Comparison of ENCODE assay signal across 1 cellular context in the genomic region with DNA sequence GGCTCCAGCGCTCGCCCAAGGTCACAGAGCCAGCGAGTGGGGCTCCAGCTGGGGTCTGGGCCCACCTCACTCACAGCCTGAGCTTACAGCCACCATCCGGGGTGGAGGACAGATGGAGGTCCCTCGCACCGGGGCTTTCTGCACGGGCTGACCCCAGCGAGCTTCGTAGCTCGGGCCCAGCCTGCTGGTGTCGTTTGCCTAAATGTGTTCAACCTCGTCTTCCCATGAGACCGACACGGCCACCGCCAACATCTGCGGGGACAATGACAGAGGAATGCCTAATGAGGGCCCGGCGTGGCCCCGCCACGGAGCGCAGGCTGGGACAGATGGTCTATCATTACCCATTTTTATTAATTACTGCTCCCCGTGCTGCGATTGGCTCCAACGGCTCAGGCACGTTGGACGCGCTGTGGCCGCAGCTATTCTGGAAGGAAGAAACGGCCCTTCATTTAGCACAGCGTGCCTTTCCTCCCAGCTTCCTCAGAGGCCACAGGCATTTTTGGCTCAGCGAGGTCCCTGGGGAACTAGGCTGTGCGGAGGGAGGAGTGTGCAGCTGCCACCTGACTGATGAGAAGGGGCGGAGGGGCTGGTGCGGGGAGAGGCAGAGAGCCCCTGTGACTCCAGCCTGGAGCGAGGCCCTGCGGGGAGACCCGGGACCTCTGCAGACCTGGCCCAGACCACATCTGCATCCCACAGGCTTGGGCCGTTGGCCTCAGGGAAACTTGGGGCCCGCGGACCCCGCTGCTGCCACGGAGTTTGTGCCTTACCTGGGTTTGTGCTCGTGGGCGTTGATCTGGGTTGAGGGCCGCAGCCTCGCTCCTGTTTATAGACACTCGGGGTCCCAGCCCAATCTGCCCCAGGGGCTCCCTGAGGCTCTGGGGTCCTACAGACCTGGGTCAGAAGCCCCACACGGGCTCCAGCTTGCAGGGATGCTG.
TF ChIP-seq lines count a peak whose summit lies in the region.

No MANE protein-coding gene starts in this region.

TF ChIP-seq in GM23338, 12 proteins besides CTCF, POLR2A, EP300 and RAD21 (continued from another document):
- TF ChIP-seq, protein P1, sequence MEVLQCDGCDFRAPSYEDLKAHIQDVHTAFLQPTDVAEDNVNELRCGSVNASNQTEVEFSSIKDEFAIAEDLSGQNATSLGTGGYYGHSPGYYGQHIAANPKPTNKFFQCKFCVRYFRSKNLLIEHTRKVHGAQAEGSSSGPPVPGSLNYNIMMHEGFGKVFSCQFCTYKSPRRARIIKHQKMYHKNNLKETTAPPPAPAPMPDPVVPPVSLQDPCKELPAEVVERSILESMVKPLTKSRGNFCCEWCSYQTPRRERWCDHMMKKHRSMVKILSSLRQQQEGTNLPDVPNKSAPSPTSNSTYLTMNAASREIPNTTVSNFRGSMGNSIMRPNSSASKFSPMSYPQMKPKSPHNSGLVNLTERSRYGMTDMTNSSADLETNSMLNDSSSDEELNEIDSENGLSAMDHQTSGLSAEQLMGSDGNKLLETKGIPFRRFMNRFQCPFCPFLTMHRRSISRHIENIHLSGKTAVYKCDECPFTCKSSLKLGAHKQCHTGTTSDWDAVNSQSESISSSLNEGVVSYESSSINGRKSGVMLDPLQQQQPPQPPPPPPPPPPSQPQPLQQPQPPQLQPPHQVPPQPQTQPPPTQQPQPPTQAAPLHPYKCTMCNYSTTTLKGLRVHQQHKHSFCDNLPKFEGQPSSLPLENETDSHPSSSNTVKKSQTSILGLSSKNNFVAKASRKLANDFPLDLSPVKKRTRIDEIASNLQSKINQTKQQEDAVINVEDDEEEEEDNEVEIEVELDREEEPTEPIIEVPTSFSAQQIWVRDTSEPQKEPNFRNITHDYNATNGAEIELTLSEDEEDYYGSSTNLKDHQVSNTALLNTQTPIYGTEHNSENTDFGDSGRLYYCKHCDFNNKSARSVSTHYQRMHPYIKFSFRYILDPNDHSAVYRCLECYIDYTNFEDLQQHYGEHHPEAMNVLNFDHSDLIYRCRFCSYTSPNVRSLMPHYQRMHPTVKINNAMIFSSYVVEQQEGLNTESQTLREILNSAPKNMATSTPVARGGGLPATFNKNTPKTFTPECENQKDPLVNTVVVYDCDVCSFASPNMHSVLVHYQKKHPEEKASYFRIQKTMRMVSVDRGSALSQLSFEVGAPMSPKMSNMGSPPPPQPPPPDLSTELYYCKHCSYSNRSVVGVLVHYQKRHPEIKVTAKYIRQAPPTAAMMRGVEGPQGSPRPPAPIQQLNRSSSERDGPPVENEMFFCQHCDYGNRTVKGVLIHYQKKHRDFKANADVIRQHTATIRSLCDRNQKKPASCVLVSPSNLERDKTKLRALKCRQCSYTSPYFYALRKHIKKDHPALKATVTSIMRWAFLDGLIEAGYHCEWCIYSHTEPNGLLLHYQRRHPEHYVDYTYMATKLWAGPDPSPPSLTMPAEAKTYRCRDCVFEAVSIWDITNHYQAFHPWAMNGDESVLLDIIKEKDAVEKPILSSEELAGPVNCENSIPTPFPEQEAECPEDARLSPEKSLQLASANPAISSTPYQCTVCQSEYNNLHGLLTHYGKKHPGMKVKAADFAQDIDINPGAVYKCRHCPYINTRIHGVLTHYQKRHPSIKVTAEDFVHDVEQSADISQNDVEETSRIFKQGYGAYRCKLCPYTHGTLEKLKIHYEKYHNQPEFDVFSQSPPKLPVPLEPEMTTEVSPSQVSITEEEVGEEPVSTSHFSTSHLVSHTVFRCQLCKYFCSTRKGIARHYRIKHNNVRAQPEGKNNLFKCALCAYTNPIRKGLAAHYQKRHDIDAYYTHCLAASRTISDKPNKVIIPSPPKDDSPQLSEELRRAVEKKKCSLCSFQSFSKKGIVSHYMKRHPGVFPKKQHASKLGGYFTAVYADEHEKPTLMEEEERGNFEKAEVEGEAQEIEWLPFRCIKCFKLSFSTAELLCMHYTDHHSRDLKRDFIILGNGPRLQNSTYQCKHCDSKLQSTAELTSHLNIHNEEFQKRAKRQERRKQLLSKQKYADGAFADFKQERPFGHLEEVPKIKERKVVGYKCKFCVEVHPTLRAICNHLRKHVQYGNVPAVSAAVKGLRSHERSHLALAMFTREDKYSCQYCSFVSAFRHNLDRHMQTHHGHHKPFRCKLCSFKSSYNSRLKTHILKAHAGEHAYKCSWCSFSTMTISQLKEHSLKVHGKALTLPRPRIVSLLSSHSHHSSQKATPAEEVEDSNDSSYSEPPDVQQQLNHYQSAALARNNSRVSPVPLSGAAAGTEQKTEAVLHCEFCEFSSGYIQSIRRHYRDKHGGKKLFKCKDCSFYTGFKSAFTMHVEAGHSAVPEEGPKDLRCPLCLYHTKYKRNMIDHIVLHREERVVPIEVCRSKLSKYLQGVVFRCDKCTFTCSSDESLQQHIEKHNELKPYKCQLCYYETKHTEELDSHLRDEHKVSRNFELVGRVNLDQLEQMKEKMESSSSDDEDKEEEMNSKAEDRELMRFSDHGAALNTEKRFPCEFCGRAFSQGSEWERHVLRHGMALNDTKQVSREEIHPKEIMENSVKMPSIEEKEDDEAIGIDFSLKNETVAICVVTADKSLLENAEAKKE (CRISPR knock-in tag; IDR thresholded peaks at IDR 0.05): no peak
- TF ChIP-seq STAT1 (IDR thresholded peaks at IDR 0.05; ENCODE audit: unreplicated experiment) (no peak), POLR2AphosphoS5 (IDR thresholded peaks at IDR 0.05; ENCODE audit: low read depth) (no peak), EZH2 (IDR thresholded peaks at IDR 0.05; ENCODE audit: low read depth, unreplicated experiment) (no peak), ZNF114 (CRISPR knock-in tag; IDR thresholded peaks at IDR 0.05) (no peak), ETS1 (IDR thresholded peaks at IDR 0.05) (no peak), JUNB (IDR thresholded peaks at IDR 0.05; ENCODE audit: unreplicated experiment) (no peak), ZNF331 (CRISPR knock-in tag; IDR thresholded peaks at IDR 0.05; ENCODE audit: low read depth) (no peak), NANOG (IDR thresholded peaks at IDR 0.05; ENCODE audit: borderline replicate concordance) (no peak), REST (IDR thresholded peaks at IDR 0.05; ENCODE audit: unreplicated experiment) (no peak), EZH2phosphoT487 (IDR thresholded peaks at IDR 0.05; ENCODE audit: unreplicated experiment) (no peak)
